ENCODE assay signal across 24 cellular contexts in genomic region chr19:47756627-47756929, GRCh38. TPM values are rescaled to one million over a fixed set of nuclear protein-coding genes. Genes with fewer than 3 reads are reported as not detected.
A peak's percentile ranks its signal among the peaks of the same experiment; 100 is the strongest.
DNase-seq lines count a peak whose midpoint lies in the region; ATAC-seq, FAIRE-seq and TF ChIP-seq lines count a peak whose summit lies in the region.
"Had no signal": no experiment of that assay in that cellular context is flagged by ENCODE, and none has a peak within 500 bp of the region (broad histone marks: within the 10 kb centered on the region; RNA-seq: fewer than 3 reads in every experiment).

No MANE protein-coding gene starts in this region.

- FAIRE-seq in K562 (lab: Jason Lieb, UNC): no peak
- FAIRE-seq: A549, H54, RCC 7860 had no signal

- H3K9me3 ChIP-seq in right atrium auricular region (no peaks in the 10 kb centered on the region), K562 (replicated peaks; ENCODE audit: control insufficient read depth, insufficient read depth, low read depth, low read length) (no peaks in the 10 kb centered on the region), right lobe of liver (no peaks in the 10 kb centered on the region)
- H3K9me3 ChIP-seq: A549, BE2C had no signal

- H3K27ac ChIP-seq in right atrium auricular region (peak overlapping the region; percentile 16 to 45), K562 (ENCODE audit: extremely low read depth, low read depth, low read length) (no peak overlapping the region), right lobe of liver (peak overlapping the region in 2 of 3 donors; percentile 52 to 87)
- H3K27ac ChIP-seq: A549, HL-60, KMS-11, SK-N-MC had no signal

- no peak overlapping the region for H2AFZ ChIP-seq in K562 (ENCODE audit: low read depth, low read length)

- TF ChIP-seq CTCF in right atrium auricular region (IDR thresholded peaks at IDR 0.05) (no peak), K562 (IDR thresholded peaks at IDR 0.05 in 2 of 3, conservative IDR thresholded peaks at IDR 0.05 in 1 of 3; ENCODE audit: insufficient read depth in 2 of 3, low read depth in 1 of 3, low read length in 3 of 3) (no peak), right lobe of liver (IDR thresholded peaks at IDR 0.05) (no peak), type B pancreatic cell (conservative IDR thresholded peaks at IDR 0.05) (no peak)

- no peaks in the 10 kb centered on the region for H3K79me2 ChIP-seq in K562 (ENCODE audit: control insufficient read depth, insufficient read depth, low read length)

- no peak overlapping the region; a peak in 1 of 4 replicates for H3K9ac ChIP-seq in K562 (ENCODE audit: insufficient read depth in 1 of 2, low read depth in 2 of 2, low read length in 2 of 2)
- H3K9ac ChIP-seq: KMS-11 had no signal

- no peak for TF ChIP-seq RAD21 in K562 (CRISPR knock-in tag; conservative IDR thresholded peaks at IDR 0.05 in 1 of 2, IDR thresholded peaks at IDR 0.05 in 1 of 2)

- CTCF ChIA-PET in K562 (lab: Yijun Ruan, JAX; ENCODE audit: low intra/inter-chr PET ratio): no interaction called here

- DNase-seq in right atrium auricular region (ENCODE audit: low spot score) (no peak), Right ventricle myocardium superior (no peak), K562 (ENCODE audit: extremely low read depth in 1 of 4, low spot score in 3 of 4) (no peak), right lobe of liver (peak in 1 of 3 donors; percentile 57), type B pancreatic cell (ENCODE audit: extremely low spot score, unreplicated experiment) (no peak), midbrain (lab: John Stamatoyannopoulos, UW) (no peak), DMS53 treated with DMSO at 0.1 percent for 48 hours (lab: John Stamatoyannopoulos, UW; ENCODE audit: unreplicated experiment) (no peak)
- no peak for DNase-seq in activated CD4-positive, alpha-beta T cell treated with anti-CD3 and anti-CD28 coated beads, Interleukin-2, amount 50 U/mL, for 4 hours
- DNase-seq: BE2C, DMS79 treated with DMSO at 0.1 percent for 48 hours, NCI-H1092 treated with DMSO at 0.1 percent for 48 hours, NCI-H1436 treated with DMSO at 0.1 percent for 48 hours, NCI-H2029 treated with DMSO at 0.1 percent for 48 hours, NCI-H2171, NCI-H524 treated with DMSO at 0.1 percent for 48 hours, SHP77 had no signal

- peak overlapping the region; percentile 43 for H3K27ac Mint-ChIP-seq in type B pancreatic cell

- TF ChIP-seq POLR2A in K562 (conservative IDR thresholded peaks at IDR 0.05): no peak
- no peak for TF ChIP-seq POLR2A in right lobe of liver (IDR thresholded peaks at IDR 0.05)

- H3K36me3 ChIP-seq in right atrium auricular region: peaks cover 75% of the 10 kb centered on the region
- peaks cover 76% of the 10 kb centered on the region; the same call in 2 of the 3 replicates for H3K36me3 ChIP-seq in K562 (ENCODE audit: control insufficient read depth, insufficient read depth, low read length)
- peaks cover 0 to 38% (median 22%) of the 10 kb centered on the region in 4 donors for H3K36me3 ChIP-seq in right lobe of liver

- H3K4me3 ChIP-seq in right atrium auricular region: no peak overlapping the region
- no peak overlapping the region for H3K4me3 ChIP-seq in K562
- no peak overlapping the region for H3K4me3 ChIP-seq in right lobe of liver
- H3K4me3 ChIP-seq: A549, SK-N-MC had no signal

- H3K4me2 ChIP-seq in K562 (ENCODE audit: insufficient read depth, low read length): no peak overlapping the region
- H3K4me2 ChIP-seq: A549, KMS-11 had no signal

- peaks cover 7% of the 10 kb centered on the region for H4K20me1 ChIP-seq in K562 (replicated peaks; ENCODE audit: control insufficient read depth, insufficient read depth, low read length)

- H3K4me3 Mint-ChIP-seq in type B pancreatic cell: no peak overlapping the region

- peaks cover 28% of the 10 kb centered on the region for H3K36me3 Mint-ChIP-seq in type B pancreatic cell

- WGBS in K562 (ENCODE audit: insufficient coverage, low coverage, missing lambda C conversion rate): 83% methylated on average over 2 of the region's 12 CpGs
- WGBS in right lobe of liver (ENCODE audit: insufficient coverage, low coverage, low lambda C conversion rate, missing lambda C conversion rate): no CpG with 5 or more reads among the region's 12 CpGs

- H3K9me3 Mint-ChIP-seq in type B pancreatic cell: no peaks in the 10 kb centered on the region

- in situ Hi-C loops in K562 (cut with MboI): no loop called here

- intact Hi-C loops in Right ventricle myocardium superior (cut with DNase I): no loop called here
- intact Hi-C loops in K562 (cut with micrococcal nuclease): no loop called here
- intact Hi-C loops in right lobe of liver (cut with DNase I): no loop called here

- H3K4me1 Mint-ChIP-seq in type B pancreatic cell (ENCODE audit: unreplicated experiment): no peaks in the 10 kb centered on the region

- no peaks in the 10 kb centered on the region for H3K27me3 Mint-ChIP-seq in type B pancreatic cell

- H3K4me1 ChIP-seq in right atrium auricular region: peaks cover 0 to 6% of the 10 kb centered on the region in 2 donors
- peaks cover 0 to 21% of the 10 kb centered on the region in 2 experiments; a peak in 2 of 5 replicates for H3K4me1 ChIP-seq in K562 (replicated peaks in 1 of 2; ENCODE audit: control insufficient read depth in 2 of 2, insufficient read depth in 2 of 2, low read length in 2 of 2)
- H3K4me1 ChIP-seq in right lobe of liver: peaks cover 0 to 29% (median 12%) of the 10 kb centered on the region in 4 donors
- H3K4me1 ChIP-seq: A549, BE2C had no signal

- H3K9me1 ChIP-seq in K562 (ENCODE audit: control insufficient read depth, insufficient read depth, low read length): no peaks in the 10 kb centered on the region

- no TSS peak for BruUV-seq in K562 (replicated peaks; lab: Mats Ljungman, UMichigan)

- TF ChIP-seq EP300 in K562 (IDR thresholded peaks at IDR 0.05; ENCODE audit: low read length): no peak

- ATAC-seq in Right ventricle myocardium superior (ENCODE audit: poor library complexity) (no peak), K562 (no peak), right lobe of liver (peak; percentile 1 to 3 (median 1))

- no peaks in the 10 kb centered on the region for H3K27me3 ChIP-seq in right atrium auricular region
- H3K27me3 ChIP-seq in K562 (ENCODE audit: control insufficient read depth in 2 of 2, insufficient read depth in 2 of 2, low read length in 2 of 2): no peaks in the 10 kb centered on the region
- H3K27me3 ChIP-seq in right lobe of liver: no peaks in the 10 kb centered on the region
- H3K27me3 ChIP-seq: BE2C had no signal

- POLR2A ChIA-PET in K562 (lab: Yijun Ruan, JAX): interaction anchor here (0.6 to 3.4 kb wide), 4 partner anchors 10 to 979 kb away, joined by 3 to 17 read pairs (median 12); partner anchors contain the start of gene NOP53

RNA-seq across cellular contexts. Expression of gene NOP53, which starts 11.2 kb away (rescaled TPM):
- 100 to 1,000 TPM; 143 to 243 TPM for total RNA-seq in right atrium auricular region
- total RNA-seq in Right ventricle myocardium superior: 153 TPM
- 71.9 and 141 TPM in 2 replicates for total RNA-seq in K562 (2011; cell fraction: chromatin; rRNA removed; ENCODE audit: low replicate concordance)
- 125 and 129 TPM in 2 replicates for total RNA-seq in K562 (2011; cell fraction: nucleolus; rRNA removed)
- 105 and 135 TPM in 2 replicates for total RNA-seq in K562 (2011; cell fraction: nucleoplasm; rRNA removed)
- 254 and 304 TPM in 2 replicates for total RNA-seq in K562 (2014; rRNA removed)
- 97.1 and 111 TPM in 2 replicates for total RNA-seq in K562 (2014; rRNA removed; fragmentation: Illumina TruSeq; extraction: Trizol)
- total RNA-seq in K562 (2015; rRNA removed; fragmentation: Illumina TruSeq; extraction: Trizol): 139 and 145 TPM in 2 replicates
- 207 and 231 TPM in 2 replicates for total RNA-seq in K562 (2021)
- 146 and 189 TPM in 2 replicates for polyA plus RNA-seq in K562 (2011; rRNA removed)
- polyA plus RNA-seq in K562 (2011; cell fraction: cytosol; rRNA removed): 121 and 183 TPM in 2 replicates
- 86.3 and 109 TPM in 2 replicates for polyA plus RNA-seq in K562 (2011; cell fraction: nucleus; rRNA removed)
- polyA plus RNA-seq in K562 (2012): 423 and 620 TPM in 2 replicates
- polyA plus RNA-seq in K562 (2014; fragmentation: Illumina TruSeq; extraction: Trizol): 113 and 268 TPM in 2 replicates
- polyA plus RNA-seq in K562 (2014; fragmentation: Nextera tagmentation; extraction: Ambion mirVana): 1 to 10 TPM; 6.5 to 7.0 TPM
- 257 and 274 TPM in 2 replicates for polyA plus RNA-seq in K562 (2014; rRNA removed)
- polyA minus RNA-seq in K562 (2011; rRNA and poly(A)+ RNA removed): 48.0 and 49.6 TPM in 2 replicates
- 107 and 130 TPM in 2 replicates for polyA minus RNA-seq in K562 (2011; cell fraction: cytosol; rRNA and poly(A)+ RNA removed)
- 35.7 and 49.4 TPM in 2 replicates for polyA minus RNA-seq in K562 (2011; cell fraction: nucleus; rRNA and poly(A)+ RNA removed)
- 100 to 1,000 TPM in 1 of 6 experiments, 10 to 100 TPM in 5; 73.6 to 105 (median 79.4) TPM for total RNA-seq in right lobe of liver
- total RNA-seq in type B pancreatic cell (ENCODE audit: low replicate concordance): 274 and 291 TPM in 2 replicates

RNA-seq across cellular contexts. Expression of gene SELENOW, which starts 21.9 kb away (rescaled TPM):
- total RNA-seq in right atrium auricular region (1,000 to 10,000 TPM; 1,458 to 1,507 TPM), Right ventricle myocardium superior (1,241 TPM), K562 (2014; rRNA removed) (191 and 212 TPM in 2 replicates), K562 (2014; rRNA removed; fragmentation: Illumina TruSeq; extraction: Trizol) (78.3 and 95.2 TPM in 2 replicates), K562 (2015; rRNA removed; fragmentation: Illumina TruSeq; extraction: Trizol) (168 and 181 TPM in 2 replicates), K562 (2021) (91.9 and 103 TPM in 2 replicates), right lobe of liver (100 to 1,000 TPM in 3 of 6 experiments, 10 to 100 TPM in 3; 46.4 to 141 (median 83.0) TPM), type B pancreatic cell (ENCODE audit: low replicate concordance) (109 and 117 TPM in 2 replicates)
- total RNA-seq in K562 (2011; cell fraction: chromatin; rRNA removed; ENCODE audit: low replicate concordance): 41.1 and 91.2 TPM in 2 replicates
- 75.2 and 79.4 TPM in 2 replicates for total RNA-seq in K562 (2011; cell fraction: nucleolus; rRNA removed)
- 97.1 and 146 TPM in 2 replicates for total RNA-seq in K562 (2011; cell fraction: nucleoplasm; rRNA removed)
- polyA plus RNA-seq in K562 (2011; rRNA removed) (118 and 125 TPM in 2 replicates), K562 (2014; fragmentation: Illumina TruSeq; extraction: Trizol) (117 and 153 TPM in 2 replicates), K562 (2014; fragmentation: Nextera tagmentation; extraction: Ambion mirVana) (100 to 1,000 TPM; 268 to 279 TPM), K562 (2014; rRNA removed) (156 and 183 TPM in 2 replicates)
- polyA plus RNA-seq in K562 (2011; cell fraction: cytosol; rRNA removed): 146 and 188 TPM in 2 replicates
- polyA plus RNA-seq in K562 (2011; cell fraction: nucleus; rRNA removed): 94.7 and 118 TPM in 2 replicates
- polyA plus RNA-seq in K562 (2012): 63.8 and 102 TPM in 2 replicates
- polyA minus RNA-seq in K562 (2011; rRNA and poly(A)+ RNA removed): 20.4 and 23.9 TPM in 2 replicates
- 24.2 and 24.3 TPM in 2 replicates for polyA minus RNA-seq in K562 (2011; cell fraction: cytosol; rRNA and poly(A)+ RNA removed)
- 17.6 and 19.3 TPM in 2 replicates for polyA minus RNA-seq in K562 (2011; cell fraction: nucleus; rRNA and poly(A)+ RNA removed)

RNA-seq across cellular contexts. Expression of gene EHD2, which starts 43.4 kb away (rescaled TPM):
- total RNA-seq in right atrium auricular region (10 to 100 TPM; 44.9 to 70.3 TPM), Right ventricle myocardium superior (45.2 TPM), K562 (2014; rRNA removed) (4.3 and 5.9 TPM in 2 replicates), K562 (2014; rRNA removed; fragmentation: Illumina TruSeq; extraction: Trizol) (1.6 and 1.8 TPM in 2 replicates), K562 (2015; rRNA removed; fragmentation: Illumina TruSeq; extraction: Trizol) (1.8 and 2.3 TPM in 2 replicates), K562 (2021) (26.3 and 32.2 TPM in 2 replicates), right lobe of liver (10 to 100 TPM in 3 of 6 experiments, 1 to 10 TPM in 3; 3.6 to 20.2 (median 12.8) TPM), type B pancreatic cell (ENCODE audit: low replicate concordance) (10.3 and 21.0 TPM in 2 replicates)
- 11.5 and 24.1 TPM in 2 replicates for total RNA-seq in K562 (2011; cell fraction: chromatin; rRNA removed; ENCODE audit: low replicate concordance)
- 15.1 and 17.2 TPM in 2 replicates for total RNA-seq in K562 (2011; cell fraction: nucleolus; rRNA removed)
- 13.1 and 17.8 TPM in 2 replicates for total RNA-seq in K562 (2011; cell fraction: nucleoplasm; rRNA removed)
- polyA plus RNA-seq in K562 (2011; rRNA removed) (3.0 and 9.6 TPM in 2 replicates), K562 (2014; fragmentation: Illumina TruSeq; extraction: Trizol) (14.7 and 15.3 TPM in 2 replicates), K562 (2014; fragmentation: Nextera tagmentation; extraction: Ambion mirVana) (1 to 10 TPM; 1.7 to 2.1 TPM), K562 (2014; rRNA removed) (7.5 and 9.0 TPM in 2 replicates)
- 6.5 and 11.7 TPM in 2 replicates for polyA plus RNA-seq in K562 (2011; cell fraction: cytosol; rRNA removed)
- polyA plus RNA-seq in K562 (2011; cell fraction: nucleus; rRNA removed): 5.3 and 11.9 TPM in 2 replicates
- polyA plus RNA-seq in K562 (2012): 20.4 and 23.6 TPM in 2 replicates
- polyA minus RNA-seq in K562 (2011; rRNA and poly(A)+ RNA removed): 4.3 and 4.9 TPM in 2 replicates
- polyA minus RNA-seq in K562 (2011; cell fraction: cytosol; rRNA and poly(A)+ RNA removed): 31.8 and 37.0 TPM in 2 replicates
- 7.6 and 8.9 TPM in 2 replicates for polyA minus RNA-seq in K562 (2011; cell fraction: nucleus; rRNA and poly(A)+ RNA removed)
- total RNA-seq: OCI-LY7 had no signal

RNA-seq across cellular contexts. Expression of gene TPRX1, which starts 47.8 kb away (rescaled TPM):
- total RNA-seq in right atrium auricular region: not detected
- total RNA-seq in Right ventricle myocardium superior: not detected
- not detected in 2 replicates for total RNA-seq in K562 (2011; cell fraction: chromatin; rRNA removed; ENCODE audit: low replicate concordance)
- total RNA-seq in K562 (2011; cell fraction: nucleolus; rRNA removed): not detected in 2 replicates
- total RNA-seq in K562 (2011; cell fraction: nucleoplasm; rRNA removed): not detected in 2 replicates
- total RNA-seq in K562 (2014; rRNA removed): not detected in 2 replicates
- not detected in 2 replicates for total RNA-seq in K562 (2014; rRNA removed; fragmentation: Illumina TruSeq; extraction: Trizol)
- not detected in 2 replicates for total RNA-seq in K562 (2015; rRNA removed; fragmentation: Illumina TruSeq; extraction: Trizol)
- total RNA-seq in K562 (2021): not detected in 2 replicates
- not detected in 2 replicates for polyA plus RNA-seq in K562 (2011; rRNA removed)
- polyA plus RNA-seq in K562 (2011; cell fraction: cytosol; rRNA removed): not detected in 2 replicates
- not detected in 2 replicates for polyA plus RNA-seq in K562 (2011; cell fraction: nucleus; rRNA removed)
- polyA plus RNA-seq in K562 (2012): not detected in 2 replicates
- not detected in 2 replicates for polyA plus RNA-seq in K562 (2014; fragmentation: Illumina TruSeq; extraction: Trizol)
- not detected for polyA plus RNA-seq in K562 (2014; fragmentation: Nextera tagmentation; extraction: Ambion mirVana)
- polyA plus RNA-seq in K562 (2014; rRNA removed): not detected in 2 replicates
- not detected in 2 replicates for polyA minus RNA-seq in K562 (2011; rRNA and poly(A)+ RNA removed)
- not detected in 2 replicates for polyA minus RNA-seq in K562 (2011; cell fraction: cytosol; rRNA and poly(A)+ RNA removed)
- not detected in 2 replicates for polyA minus RNA-seq in K562 (2011; cell fraction: nucleus; rRNA and poly(A)+ RNA removed)
- not detected for total RNA-seq in right lobe of liver
- not detected in 2 replicates for total RNA-seq in type B pancreatic cell (ENCODE audit: low replicate concordance)
- total RNA-seq: HT-29, OCI-LY7 had no signal
- polyA plus RNA-seq: A549 had no signal

Comparison
In these comparisons a context has a peak if more than half of its experiments do, and no peak if none do; other contexts are left out.
1. ATAC-seq: peak in right lobe of liver (4 of 4); none in Right ventricle myocardium superior (single experiment) and K562 (single experiment).